14 cellular contexts compared by ENCODE assay signal in the genomic region with DNA sequence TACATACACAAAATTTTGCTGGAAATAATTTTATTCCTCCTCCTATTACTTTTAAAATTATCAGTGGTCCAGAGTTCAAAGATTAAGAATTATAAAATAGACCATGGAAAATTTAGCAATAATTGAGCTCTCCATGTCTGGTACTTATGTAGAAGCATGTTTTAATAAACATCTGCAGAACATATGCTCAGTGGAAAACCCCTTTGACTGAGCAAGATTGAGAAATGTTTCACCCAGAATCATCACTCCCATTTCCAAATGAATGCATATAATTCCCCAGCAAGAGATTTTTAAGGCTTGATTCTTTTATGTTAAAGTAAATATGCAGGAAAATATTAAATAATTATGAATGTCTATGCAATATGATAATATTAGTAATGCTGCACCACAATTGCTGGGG.
"Had no signal": no experiment of that assay in that cellular context is flagged by ENCODE, and none has a peak within 500 bp of the region (broad histone marks: within the 10 kb centered on the region; RNA-seq: fewer than 3 reads in every experiment).

No MANE protein-coding gene starts in this region.

- H3K36me3 ChIP-seq: gastrocnemius medialis, heart right ventricle, left ventricle myocardium inferior, sigmoid colon, upper lobe of left lung had no signal

- H3K27ac Mint-ChIP-seq: activated CD4-positive, alpha-beta memory T cell treated with anti-CD3 and anti-CD28 coated beads for 36 hours; activated naive CD8-positive, alpha-beta T cell treated with anti-CD3 and anti-CD28 coated beads for 36 hours; activated T-cell treated with anti-CD3 and anti-CD28 coated beads, Interleukin-2, amount 50 U/mL, for 72 hours; endodermal cell; T-helper 2 cell treated with Interferon-gamma antibody and Interleukin-4, amounts not matched to agents 5 μg/mL and 100 μg/mL, for 36 hours had no signal

- H3K9me3 Mint-ChIP-seq: activated CD4-positive, alpha-beta memory T cell treated with anti-CD3 and anti-CD28 coated beads for 36 hours; activated naive CD8-positive, alpha-beta T cell treated with anti-CD3 and anti-CD28 coated beads for 36 hours; activated T-cell treated with anti-CD3 and anti-CD28 coated beads, Interleukin-2, amount 50 U/mL, for 72 hours; endodermal cell; T-helper 2 cell treated with Interferon-gamma antibody and Interleukin-4, amounts not matched to agents 5 μg/mL and 100 μg/mL, for 36 hours had no signal

- H3K9me3 ChIP-seq: gastrocnemius medialis, heart right ventricle, left ventricle myocardium inferior, sigmoid colon, upper lobe of left lung had no signal

- H3K4me3 Mint-ChIP-seq: activated CD4-positive, alpha-beta memory T cell treated with anti-CD3 and anti-CD28 coated beads for 36 hours; activated naive CD8-positive, alpha-beta T cell treated with anti-CD3 and anti-CD28 coated beads for 36 hours; activated T-cell treated with anti-CD3 and anti-CD28 coated beads, Interleukin-2, amount 50 U/mL, for 72 hours; endodermal cell; T-helper 2 cell treated with Interferon-gamma antibody and Interleukin-4, amounts not matched to agents 5 μg/mL and 100 μg/mL, for 36 hours had no signal

- H3K4me1 ChIP-seq: gastrocnemius medialis had no signal

- DNase-seq: activated CD4-positive, alpha-beta memory T cell treated with anti-CD3 and anti-CD28 coated beads for 36 hours; activated gamma-delta T cell treated with Interleukin-2 at 50 U/mL for 16 hours; activated naive CD8-positive, alpha-beta T cell treated with anti-CD3 and anti-CD28 coated beads for 36 hours; activated T-cell treated with anti-CD3 and anti-CD28 coated beads, Interleukin-2, amount 50 U/mL, for 72 hours; anterior cingulate cortex; cerebellar nuclear complex; endodermal cell; gastrocnemius medialis; heart right ventricle; left ventricle myocardium inferior; sigmoid colon; stimulated activated naive CD4-positive, alpha-beta T cell treated with Interleukin-2 at 50 U/mL for 16 hours; upper lobe of left lung had no signal

- H3K27me3 ChIP-seq: gastrocnemius medialis, sigmoid colon, upper lobe of left lung had no signal

- H3K4me3 ChIP-seq: gastrocnemius medialis, heart right ventricle, left ventricle myocardium inferior, sigmoid colon, upper lobe of left lung had no signal

- H3K36me3 Mint-ChIP-seq: activated CD4-positive, alpha-beta memory T cell treated with anti-CD3 and anti-CD28 coated beads for 36 hours; activated naive CD8-positive, alpha-beta T cell treated with anti-CD3 and anti-CD28 coated beads for 36 hours had no signal

- H3K27ac ChIP-seq: gastrocnemius medialis, left ventricle myocardium inferior, sigmoid colon, upper lobe of left lung had no signal
